ENCODE assay signal across 7 cellular contexts in genomic region chr22:28009272-28009827, GRCh38.
A peak's percentile ranks its signal among the peaks of the same experiment; 100 is the strongest.
DNase-seq lines count a peak whose midpoint lies in the region; ATAC-seq, FAIRE-seq and TF ChIP-seq lines count a peak whose summit lies in the region.

No MANE protein-coding gene starts in this region.

- peak overlapping the region; percentile 47 for H3K4me2 ChIP-seq in astrocyte (ENCODE audit: low read length)

- H3K27me3 Mint-ChIP-seq in T-helper 2 cell treated with Interferon-gamma antibody and Interleukin-4, amounts not matched to agents 5 μg/mL and 100 μg/mL, for 36 hours (ENCODE audit: low read depth), result no peaks in the 10 kb centered on the region
- H3K27me3 Mint-ChIP-seq in astrocyte (ENCODE audit: low read depth, unreplicated experiment), result peaks cover 4% of the 10 kb centered on the region

- no peaks in the 10 kb centered on the region for H3K36me3 ChIP-seq in astrocyte (ENCODE audit: insufficient read depth, low read length)

- no peaks in the 10 kb centered on the region for H3K79me2 ChIP-seq in astrocyte (ENCODE audit: insufficient read depth, low read length)

- no peak overlapping the region for H3K4me3 ChIP-seq in GM12864 (ENCODE audit: low read depth, low read length)
- no peak overlapping the region for H3K4me3 ChIP-seq in astrocyte (ENCODE audit: insufficient read depth, low read depth, low read length)

- intact Hi-C loops in sciatic nerve (cut with DNase I), result no loop called here

- H3K36me3 Mint-ChIP-seq in T-helper 2 cell treated with Interferon-gamma antibody and Interleukin-4, amounts not matched to agents 5 μg/mL and 100 μg/mL, for 36 hours (ENCODE audit: low read depth), result no peaks in the 10 kb centered on the region
- H3K36me3 Mint-ChIP-seq in astrocyte (ENCODE audit: low read depth, unreplicated experiment), result peaks cover 3% of the 10 kb centered on the region

- H3K27ac Mint-ChIP-seq in T-helper 2 cell treated with Interferon-gamma antibody and Interleukin-4, amounts not matched to agents 5 μg/mL and 100 μg/mL, for 36 hours, result no peak overlapping the region
- peak overlapping the region; percentile 78 for H3K27ac Mint-ChIP-seq in astrocyte (ENCODE audit: unreplicated experiment)

- TF ChIP-seq CTCF in GM12864 (IDR thresholded peaks at IDR 0.05; ENCODE audit: low read depth, low read length, missing control alignments) (peak; percentile 98), astrocyte (IDR thresholded peaks at IDR 0.05; ENCODE audit: insufficient read depth, low read depth, low read length) (peak; percentile 97)

- ATAC-seq in sciatic nerve (peak; percentile 90), HG03354 (IDR thresholded peaks at IDR 0.05; ENCODE audit: poor library complexity, severe bottlenecking, unreplicated experiment) (no peak)

- H3K4me1 Mint-ChIP-seq in T-helper 2 cell treated with Interferon-gamma antibody and Interleukin-4, amounts not matched to agents 5 μg/mL and 100 μg/mL, for 36 hours (ENCODE audit: low read depth), result no peaks in the 10 kb centered on the region
- peaks cover 20% of the 10 kb centered on the region for H3K4me1 Mint-ChIP-seq in astrocyte (ENCODE audit: low read depth, unreplicated experiment)

- no peak overlapping the region for H2AFZ ChIP-seq in astrocyte (ENCODE audit: low read depth, low read length)

- H3K4me1 ChIP-seq in astrocyte (ENCODE audit: insufficient read depth, low read length), result peaks cover 21% of the 10 kb centered on the region

- no peaks in the 10 kb centered on the region for H3K9me3 Mint-ChIP-seq in T-helper 2 cell treated with Interferon-gamma antibody and Interleukin-4, amounts not matched to agents 5 μg/mL and 100 μg/mL, for 36 hours
- H3K9me3 Mint-ChIP-seq in astrocyte (ENCODE audit: unreplicated experiment), result peaks cover 2% of the 10 kb centered on the region

- FAIRE-seq in astrocyte (lab: Jason Lieb, UNC), result peak; percentile 66

- no peaks in the 10 kb centered on the region for H3K27me3 ChIP-seq in astrocyte (ENCODE audit: insufficient read depth, low read length)

- H4K20me1 ChIP-seq in astrocyte (ENCODE audit: insufficient read depth, low read length), result no peaks in the 10 kb centered on the region

- peak overlapping the region; percentile 47 for H3K9ac ChIP-seq in astrocyte (ENCODE audit: low read length)

- H3K9me3 ChIP-seq in astrocyte (ENCODE audit: insufficient read depth, low read depth, low read length), result no peaks in the 10 kb centered on the region

- no peak overlapping the region for H3K4me3 Mint-ChIP-seq in T-helper 2 cell treated with Interferon-gamma antibody and Interleukin-4, amounts not matched to agents 5 μg/mL and 100 μg/mL, for 36 hours
- no peak overlapping the region for H3K4me3 Mint-ChIP-seq in astrocyte (ENCODE audit: unreplicated experiment)

- H3K27ac ChIP-seq in astrocyte (ENCODE audit: low read depth, low read length), result peak overlapping the region; percentile 59

- peak; percentile 21 for DNase-seq in GM12864 (ENCODE audit: low read depth)
- DNase-seq in MV-4-11 (lab: John Stamatoyannopoulos, UW), result peak; percentile 30
- DNase-seq in T-helper 2 cell treated with Interferon-gamma antibody and Interleukin-4, amounts not matched to agents 5 μg/mL and 100 μg/mL, for 36 hours (ENCODE audit: low spot score), result peak; percentile 62
- peak; percentile 92 for DNase-seq in astrocyte (ENCODE audit: low read depth)
- DNase-seq in hepatic stellate cell (ENCODE audit: low spot score), result peak; percentile 93
- peak; percentile 86 for DNase-seq in sciatic nerve (ENCODE audit: low spot score)

Comparison
In these comparisons a context has a peak if more than half of its experiments do, and no peak if none do; other contexts are left out.
1. DNase-seq: peak in every context shown above with its lines; median percentile 93 in hepatic stellate cell; 92 in astrocyte; 86 in sciatic nerve; 62 in T-helper 2 cell treated with Interferon-gamma antibody and Interleukin-4, amounts not matched to agents 5 μg/mL and 100 μg/mL, for 36 hours; 30 in MV-4-11; 21 in GM12864.